In genomic region chr10:110228066-110228465, GRCh38 we compare ENCODE assay signal across 11 cellular contexts. TPM values are rescaled to one million over a fixed set of nuclear protein-coding genes. Genes with fewer than 3 reads are reported as not detected.
DNase-seq lines count a peak whose midpoint lies in the region; TF ChIP-seq lines count a peak whose summit lies in the region.
"Had no signal": no experiment of that assay in that cellular context is flagged by ENCODE, and none has a peak within 500 bp of the region (broad histone marks: within the 10 kb centered on the region; RNA-seq: fewer than 3 reads in every experiment).

No MANE protein-coding gene starts in this region.

- intact Hi-C loops in Caco-2 (cut with micrococcal nuclease; ENCODE audit: unreplicated experiment), result no loop called here
- intact Hi-C loops in prostate gland (cut with DNase I), result loop anchor here (5.0 kb wide), 2 partner anchors 49 to 269 kb away; partner anchors contain the start of gene DUSP5

- 66% methylated on average over 10 of the region's 10 CpGs for WGBS in prostate gland

- H3K9me3 Mint-ChIP-seq in Caco-2 (ENCODE audit: unreplicated experiment), result no peaks in the 10 kb centered on the region

- no peaks in the 10 kb centered on the region for H3K27me3 Mint-ChIP-seq in Caco-2 (ENCODE audit: insufficient read depth, unreplicated experiment)

- H3K9me2 ChIP-seq in Loucy (replicated peaks; ENCODE audit: low read depth, low read length), result no peaks in the 10 kb centered on the region

- CTCF ChIA-PET in Caco-2 (lab: Charles Lee), result no interaction called here

- DNase-seq in Caco-2 (no peak), prostate gland (ENCODE audit: low spot score) (no peak), DMS153 (lab: John Stamatoyannopoulos, UW) (no peak)
- no peak for DNase-seq in stimulated activated CD8-positive, alpha-beta memory T cell treated with anti-CD3 and anti-CD28 coated beads, Interleukin-4, amount 100 ng/mL, for 48 hours
- no peak for DNase-seq in stimulated activated naive CD4-positive, alpha-beta T cell (lab: John Stamatoyannopoulos, UW)
- DNase-seq: dermis blood vessel endothelial cell; stimulated activated CD4-positive, alpha-beta T cell treated with anti-CD3 and anti-CD28 coated beads, Interleukin-4, amount 100 ng/mL, for 24 hours had no signal

- peaks cover 5% of the 10 kb centered on the region; the same call in 1 of the 2 replicates for H3K4me1 ChIP-seq in Caco-2
- H3K4me1 ChIP-seq in Loucy (ENCODE audit: insufficient read depth, low read length, poor library complexity, severe bottlenecking), result peaks cover 5% of the 10 kb centered on the region
- H3K4me1 ChIP-seq in endocrine pancreas (ENCODE audit: control insufficient read depth, insufficient read depth, low read length), result peaks cover 3% of the 10 kb centered on the region
- no peaks in the 10 kb centered on the region for H3K4me1 ChIP-seq in prostate gland (replicated peaks)
- H3K4me1 ChIP-seq: uterus had no signal

- peaks cover 20% of the 10 kb centered on the region for H3K4me1 Mint-ChIP-seq in Caco-2 (ENCODE audit: low read depth, unreplicated experiment)

- no peaks in the 10 kb centered on the region for H3F3A ChIP-seq in Loucy (ENCODE audit: low read depth)

- H3K4me3 ChIP-seq in Caco-2 (ENCODE audit: low read depth, low read length), result peak overlapping the region; percentile 98; the same call in 1 of the 2 replicates
- H3K4me3 ChIP-seq in Loucy (ENCODE audit: low read length, poor library complexity, severe bottlenecking), result peak overlapping the region; percentile 76
- peak overlapping the region; percentile 62 for H3K4me3 ChIP-seq in endocrine pancreas (ENCODE audit: control insufficient read depth, insufficient read depth, low read length)
- H3K4me3 ChIP-seq in prostate gland, result no peak overlapping the region

- H3K79me2 ChIP-seq in Loucy (ENCODE audit: insufficient read depth, low read length), result peaks cover 3% of the 10 kb centered on the region; the same call in 1 of the 2 replicates

- H3K36me3 ChIP-seq in Caco-2 (ENCODE audit: control insufficient read depth, insufficient read depth, low read length) (peaks cover 1% of the 10 kb centered on the region; the same call in 1 of the 2 replicates), Loucy (ENCODE audit: insufficient read depth, low read length) (no peaks in the 10 kb centered on the region; the same call in 1 of the 2 replicates), endocrine pancreas (ENCODE audit: control insufficient read depth, insufficient read depth, low read length) (no peaks in the 10 kb centered on the region), prostate gland (no peaks in the 10 kb centered on the region)
- H3K36me3 ChIP-seq: SJSA1, uterus had no signal

- peaks cover 22% of the 10 kb centered on the region for H3K36me3 Mint-ChIP-seq in Caco-2 (ENCODE audit: insufficient read depth, unreplicated experiment)

- H3K4me3 Mint-ChIP-seq in Caco-2 (ENCODE audit: unreplicated experiment), result peak overlapping the region; percentile 86

- H3K9ac ChIP-seq in Loucy (ENCODE audit: low read depth, low read length, poor library complexity, severe bottlenecking) (peak overlapping the region; percentile 73), endocrine pancreas (ENCODE audit: control insufficient read depth, insufficient read depth, low read length) (peak overlapping the region; percentile 5)

- TF ChIP-seq CTCF in Caco-2 (IDR thresholded peaks at IDR 0.05; ENCODE audit: insufficient read depth in 1 of 2, low read depth in 1 of 2, low read length in 1 of 2, severe bottlenecking in 1 of 2, unreplicated experiment in 1 of 2) (no peak), Loucy (conservative IDR thresholded peaks at IDR 0.05; ENCODE audit: low read length) (no peak), prostate gland (IDR thresholded peaks at IDR 0.05) (no peak)

- H3K27ac ChIP-seq in prostate gland, result peak overlapping the region; percentile 96
- H3K27ac ChIP-seq: SJSA1 had no signal

- H3K27me3 ChIP-seq in Caco-2 (replicated peaks; ENCODE audit: control insufficient read depth, insufficient read depth, low read length), result no peaks in the 10 kb centered on the region
- H3K27me3 ChIP-seq in Loucy (ENCODE audit: insufficient read depth, low read length, poor library complexity, severe bottlenecking), result no peaks in the 10 kb centered on the region
- H3K27me3 ChIP-seq in endocrine pancreas (ENCODE audit: control insufficient read depth, insufficient read depth, low read length), result no peaks in the 10 kb centered on the region
- H3K27me3 ChIP-seq in prostate gland (replicated peaks; ENCODE audit: insufficient read depth), result no peaks in the 10 kb centered on the region
- H3K27me3 ChIP-seq: SJSA1, uterus had no signal

- TF ChIP-seq POLR2A in prostate gland (IDR thresholded peaks at IDR 0.05), result no peak

- BruUV-seq in Caco-2 (replicated peaks; lab: Mats Ljungman, UMichigan), result no TSS peak

- no peak overlapping the region for H2AFZ ChIP-seq in Loucy (ENCODE audit: low read length)

- peak overlapping the region; percentile 82 for H3K4me2 ChIP-seq in Loucy (ENCODE audit: low read depth, low read length, poor library complexity, severe bottlenecking)

- H3K9me3 ChIP-seq in Caco-2 (no peaks in the 10 kb centered on the region), Loucy (ENCODE audit: insufficient read depth, low read depth, low read length) (no peaks in the 10 kb centered on the region), endocrine pancreas (ENCODE audit: control insufficient read depth, low read length) (no peaks in the 10 kb centered on the region), prostate gland (no peaks in the 10 kb centered on the region)
- H3K9me3 ChIP-seq: SJSA1, uterus had no signal

- peak overlapping the region; percentile 58 for H3K27ac Mint-ChIP-seq in Caco-2 (ENCODE audit: unreplicated experiment)

- POLR2A ChIA-PET in Caco-2 (lab: Charles Lee), result no interaction called here

- no peaks in the 10 kb centered on the region for H4K20me1 ChIP-seq in Loucy (ENCODE audit: insufficient read depth, low read length, poor library complexity, severe bottlenecking)

RNA-seq across cellular contexts. Expression of gene MXI1, which starts 20.7 kb away (rescaled TPM):
- total RNA-seq in Caco-2 (2022), result 9.1 and 11.0 TPM in 2 replicates
- 10 to 100 TPM; 36.3 to 83.3 TPM for total RNA-seq in prostate gland

Comparison
In these comparisons a context has a peak if more than half of its experiments do, and no peak if none do; other contexts are left out.
1. H3K4me3 ChIP-seq: peak in Caco-2 (single experiment), Loucy (single experiment) and endocrine pancreas (single experiment); none in prostate gland (0 of 2).